In genomic region chr1:46171872-46172271, GRCh38 we compare ENCODE assay signal across 14 cellular contexts. TPM values are rescaled to one million over a fixed set of nuclear protein-coding genes. Genes with fewer than 3 reads are reported as not detected.
DNase-seq lines count a peak whose midpoint lies in the region; ATAC-seq and TF ChIP-seq lines count a peak whose summit lies in the region.
"Had no signal": no experiment of that assay in that cellular context is flagged by ENCODE, and none has a peak within 500 bp of the region (broad histone marks: within the 10 kb centered on the region; RNA-seq: fewer than 3 reads in every experiment).

No MANE protein-coding gene starts in this region.

- H3K9ac ChIP-seq in neuronal stem cell (ENCODE audit: low read depth, low read length, poor library complexity): no peak overlapping the region

- CTCF ChIA-PET in Caco-2 (lab: Charles Lee): no interaction called here

- no peak overlapping the region for H3K27ac Mint-ChIP-seq in Caco-2 (ENCODE audit: unreplicated experiment)

- H3K27ac ChIP-seq in neuronal stem cell (replicated peaks; ENCODE audit: low read length) (no peak overlapping the region), osteoblast (ENCODE audit: low read depth, low read length) (no peak overlapping the region)
- H3K27ac ChIP-seq: cardiac muscle cell, HL-60, WERI-Rb-1 had no signal

- H3K79me1 ChIP-seq in neuronal stem cell (ENCODE audit: low read depth, low read length): no peaks in the 10 kb centered on the region

- no peak overlapping the region for H2BK12ac ChIP-seq in neuronal stem cell (ENCODE audit: low read length)

- POLR2A ChIA-PET in Caco-2 (lab: Charles Lee): no interaction called here

- no peak for TF ChIP-seq CTCF in Caco-2 (IDR thresholded peaks at IDR 0.05; ENCODE audit: insufficient read depth in 1 of 2, low read depth in 1 of 2, low read length in 1 of 2, severe bottlenecking in 1 of 2, unreplicated experiment in 1 of 2)
- no peak for TF ChIP-seq CTCF in osteoblast (IDR thresholded peaks at IDR 0.05; ENCODE audit: extremely low read depth, low read depth, low read length)

- H3K4me1 Mint-ChIP-seq in Caco-2 (ENCODE audit: low read depth, unreplicated experiment): peaks cover 5% of the 10 kb centered on the region

- H3K27me3 Mint-ChIP-seq in Caco-2 (ENCODE audit: insufficient read depth, unreplicated experiment): no peaks in the 10 kb centered on the region

- H3K4me3 ChIP-seq in Caco-2 (ENCODE audit: low read depth, low read length) (no peak overlapping the region), neuronal stem cell (ENCODE audit: low read length in 2 of 2) (no peak overlapping the region), osteoblast (ENCODE audit: insufficient read depth, low read length) (no peak overlapping the region)
- H3K4me3 ChIP-seq: cardiac muscle cell, Peyer's patch had no signal

- H3K27me3 ChIP-seq in Caco-2 (replicated peaks; ENCODE audit: control insufficient read depth, insufficient read depth, low read length): no peaks in the 10 kb centered on the region
- H3K27me3 ChIP-seq in neuronal stem cell (ENCODE audit: control insufficient read depth in 3 of 3, insufficient read depth in 3 of 3, low read depth in 1 of 3, low read length in 3 of 3): peaks cover 0 to 33% (median 9%) of the 10 kb centered on the region in 3 experiments
- peaks cover 18% of the 10 kb centered on the region for H3K27me3 ChIP-seq in osteoblast (ENCODE audit: insufficient read depth, low read length)
- H3K27me3 ChIP-seq: Peyer's patch had no signal

- H3K9me3 Mint-ChIP-seq in Caco-2 (ENCODE audit: unreplicated experiment): no peaks in the 10 kb centered on the region

- H2BK120ac ChIP-seq in neuronal stem cell (ENCODE audit: low read depth, low read length): no peak overlapping the region

- intact Hi-C loops in Caco-2 (cut with micrococcal nuclease; ENCODE audit: unreplicated experiment): no loop called here

- peak overlapping the region; percentile 5 for H3K14ac ChIP-seq in neuronal stem cell (ENCODE audit: low read length)

- no peak overlapping the region for H3K4me3 Mint-ChIP-seq in Caco-2 (ENCODE audit: unreplicated experiment)

- peak overlapping the region; percentile 19 for H2BK5ac ChIP-seq in neuronal stem cell (ENCODE audit: low read length)

- H3K18ac ChIP-seq in neuronal stem cell (ENCODE audit: low read length): peak overlapping the region; percentile 7

- H4K91ac ChIP-seq in neuronal stem cell (ENCODE audit: low read depth, low read length, poor library complexity): no peak overlapping the region

- no peak for ATAC-seq in HG03439 (IDR thresholded peaks at IDR 0.05; ENCODE audit: unreplicated experiment)

- no peak overlapping the region for H2BK15ac ChIP-seq in neuronal stem cell (ENCODE audit: low read length)

- no peak overlapping the region for H3K23ac ChIP-seq in neuronal stem cell (ENCODE audit: low read depth, low read length, poor library complexity)

- no peak overlapping the region for H4K8ac ChIP-seq in neuronal stem cell (ENCODE audit: low read depth, low read length)

- peak; percentile 60 to 68 for DNase-seq in Caco-2
- peak; percentile 40 for DNase-seq in M059J (ENCODE audit: low read depth)
- DNase-seq in dermis blood vessel endothelial cell: peak; percentile 17
- DNase-seq in neuronal stem cell (ENCODE audit: low spot score): no peak
- no peak for DNase-seq in osteoblast (ENCODE audit: insufficient read length, low spot score, missing footprints)
- DNase-seq in effector CD8-positive, alpha-beta T cell (lab: John Stamatoyannopoulos, UW): no peak
- no peak for DNase-seq in activated CD8-positive, alpha-beta memory T cell treated with anti-CD3 and anti-CD28 coated beads, Interleukin-2, amount 50 U/mL, for 48 hours
- DNase-seq: NCI-H1105, WERI-Rb-1 had no signal

- no peaks in the 10 kb centered on the region for H3K79me2 ChIP-seq in osteoblast (ENCODE audit: insufficient read depth, low read length)

- no peaks in the 10 kb centered on the region for H3K36me3 Mint-ChIP-seq in Caco-2 (ENCODE audit: insufficient read depth, unreplicated experiment)

- peaks cover 10% of the 10 kb centered on the region; the same call in 1 of the 2 replicates for H3K4me1 ChIP-seq in Caco-2
- peaks cover 7 to 21% of the 10 kb centered on the region in 2 donors for H3K4me1 ChIP-seq in neuronal stem cell (ENCODE audit: control insufficient read depth in 2 of 2, insufficient read depth in 1 of 2, low read depth in 1 of 2, low read length in 2 of 2)
- H3K4me1 ChIP-seq in osteoblast (ENCODE audit: insufficient read depth, low read length): peaks cover 15% of the 10 kb centered on the region

- no peaks in the 10 kb centered on the region for H3K36me3 ChIP-seq in Caco-2 (ENCODE audit: control insufficient read depth, insufficient read depth, low read length)
- H3K36me3 ChIP-seq in neuronal stem cell (replicated peaks in 1 of 2; ENCODE audit: control insufficient read depth in 2 of 2, insufficient read depth in 2 of 2, low read length in 2 of 2): no peaks in the 10 kb centered on the region
- H3K36me3 ChIP-seq in osteoblast (ENCODE audit: insufficient read depth, low read length): no peaks in the 10 kb centered on the region
- H3K36me3 ChIP-seq: cardiac muscle cell, Peyer's patch, WERI-Rb-1 had no signal

- H2AK5ac ChIP-seq in neuronal stem cell (ENCODE audit: low read depth, low read length): peak overlapping the region; percentile 11

- no peak overlapping the region for H3K4me2 ChIP-seq in neuronal stem cell (ENCODE audit: insufficient read depth, low read length, poor library complexity, severe bottlenecking)
- H3K4me2 ChIP-seq in osteoblast (ENCODE audit: insufficient read depth, low read length): no peak overlapping the region

- H3K4ac ChIP-seq in neuronal stem cell (ENCODE audit: low read length): no peak overlapping the region

- BruUV-seq in Caco-2 (replicated peaks; lab: Mats Ljungman, UMichigan): no TSS peak

- H3K9me3 ChIP-seq in Caco-2: no peaks in the 10 kb centered on the region
- H3K9me3 ChIP-seq in neuronal stem cell (replicated peaks in 1 of 2; ENCODE audit: control insufficient read depth in 2 of 2, insufficient read depth in 1 of 2, low read depth in 1 of 2, low read length in 2 of 2): no peaks in the 10 kb centered on the region
- H3K9me3 ChIP-seq in osteoblast (ENCODE audit: low read depth, low read length): no peaks in the 10 kb centered on the region
- H3K9me3 ChIP-seq: Peyer's patch had no signal

- WGBS in neuronal stem cell (ENCODE audit: extremely low coverage in 2 of 2, insufficient read length in 2 of 2, insufficient replicate concordance in 1 of 2), 2 donors: no CpG with 5 or more reads among the region's 6 CpGs

- no peak overlapping the region for H2AFZ ChIP-seq in neuronal stem cell (ENCODE audit: low read length)
- H2AFZ ChIP-seq in osteoblast (ENCODE audit: low read length): no peak overlapping the region

- H4K20me1 ChIP-seq in osteoblast (ENCODE audit: insufficient read depth, low read length): no peaks in the 10 kb centered on the region

RNA-seq across cellular contexts. Expression of gene TSPAN1, which starts 3.0 kb away (rescaled TPM):
- 0.34 and 0.44 TPM in 2 replicates for total RNA-seq in Caco-2 (2022)
- 0.47 and 1.7 TPM in 2 replicates for total RNA-seq in M059J (2014; rRNA removed; shearing (Covaris generic))
- total RNA-seq in dermis blood vessel endothelial cell: 0.28 and 0.68 TPM in 2 replicates
- not detected for polyA plus RNA-seq in neuronal stem cell (2013, experiment 1 of 2)
- polyA plus RNA-seq in neuronal stem cell (2013, experiment 2 of 2): not detected
- 0.59 and 1.1 TPM in 2 replicates for total RNA-seq in osteoblast
- total RNA-seq: cardiac muscle cell had no signal
- polyA plus RNA-seq: cardiac muscle cell had no signal

RNA-seq across cellular contexts. Expression of gene P3R3URF, which starts 4.4 kb away (rescaled TPM):
- total RNA-seq in Caco-2 (2022): not detected in 2 replicates
- total RNA-seq in M059J (2014; rRNA removed; shearing (Covaris generic)): not detected in 2 replicates
- total RNA-seq in dermis blood vessel endothelial cell: not detected in 2 replicates
- polyA plus RNA-seq in neuronal stem cell (2013, experiment 1 of 2): not detected
- not detected for polyA plus RNA-seq in neuronal stem cell (2013, experiment 2 of 2)
- not detected in 2 replicates for total RNA-seq in osteoblast
- total RNA-seq: cardiac muscle cell, Peyer's patch had no signal
- polyA plus RNA-seq: BJ, cardiac muscle cell had no signal

RNA-seq across cellular contexts. Expression of gene POMGNT1, which starts 26.4 kb away (rescaled TPM):
- total RNA-seq in Caco-2 (2022) (34.9 TPM in 2 replicates), dermis blood vessel endothelial cell (42.4 and 52.3 TPM in 2 replicates), osteoblast (43.9 and 45.6 TPM in 2 replicates)
- total RNA-seq in M059J (2014; rRNA removed; shearing (Covaris generic)): 59.1 and 90.4 TPM in 2 replicates
- 61.7 TPM for polyA plus RNA-seq in neuronal stem cell (2013, experiment 1 of 2)
- polyA plus RNA-seq in neuronal stem cell (2013, experiment 2 of 2): 64.1 TPM

RNA-seq across cellular contexts. Expression of gene LURAP1, which starts 31.3 kb away (rescaled TPM):
- not detected in 2 replicates for total RNA-seq in Caco-2 (2022)
- 0.32 and 0.89 TPM in 2 replicates for total RNA-seq in M059J (2014; rRNA removed; shearing (Covaris generic))
- 1.8 and 2.2 TPM in 2 replicates for total RNA-seq in dermis blood vessel endothelial cell
- polyA plus RNA-seq in neuronal stem cell (2013, experiment 1 of 2): 2.2 TPM
- 2.5 TPM for polyA plus RNA-seq in neuronal stem cell (2013, experiment 2 of 2)
- 4.1 and 4.3 TPM in 2 replicates for total RNA-seq in osteoblast

RNA-seq across cellular contexts. Expression of gene PIK3R3, which starts 39.4 kb away (rescaled TPM):
- total RNA-seq in Caco-2 (2022) (2.2 and 3.6 TPM in 2 replicates), dermis blood vessel endothelial cell (15.8 and 21.0 TPM in 2 replicates), osteoblast (4.0 and 5.3 TPM in 2 replicates)
- 13.1 and 20.6 TPM in 2 replicates for total RNA-seq in M059J (2014; rRNA removed; shearing (Covaris generic))
- 39.4 TPM for polyA plus RNA-seq in neuronal stem cell (2013, experiment 1 of 2)
- polyA plus RNA-seq in neuronal stem cell (2013, experiment 2 of 2): 39.9 TPM

Comparison
In these comparisons a context has a peak if more than half of its experiments do, and no peak if none do; other contexts are left out.
1. DNase-seq: peak in Caco-2 (2 of 2), M059J (single experiment) and dermis blood vessel endothelial cell (single experiment); none in neuronal stem cell (single experiment), osteoblast (single experiment), effector CD8-positive, alpha-beta T cell (single experiment) and activated CD8-positive, alpha-beta memory T cell treated with anti-CD3 and anti-CD28 coated beads, Interleukin-2, amount 50 U/mL, for 48 hours (single experiment).